ENCODE assay signal across 2 cellular contexts in the genomic region with DNA sequence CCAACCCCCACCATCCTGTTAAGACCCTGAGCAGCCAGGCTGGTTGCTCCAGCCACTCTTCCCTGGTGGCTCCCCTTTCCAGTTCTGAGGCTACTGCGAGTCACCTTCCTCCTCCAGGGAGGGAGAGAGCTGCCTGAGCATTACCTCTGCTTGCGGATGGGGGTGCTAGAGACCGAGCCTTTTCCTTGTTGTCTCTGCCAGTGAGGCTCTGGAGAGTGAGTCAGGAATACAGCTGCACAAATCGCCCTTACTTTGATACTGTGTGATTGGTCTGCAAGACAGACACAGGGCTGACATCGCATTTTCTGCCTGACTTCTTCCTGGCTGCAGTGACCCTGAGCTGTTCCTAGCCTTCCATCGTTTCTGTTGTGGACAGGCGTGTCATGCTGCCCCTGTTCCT.
TF ChIP-seq lines count a peak whose summit lies in the region.

No MANE protein-coding gene starts in this region.

TF ChIP-seq in A549, 52 proteins besides CTCF, POLR2A, EP300 and RAD21 (continued from another document):
- TF ChIP-seq HMGXB4 (CRISPR knock-in tag; IDR thresholded peaks at IDR 0.05; ENCODE audit: borderline replicate concordance) (no peak), USF2 (IDR thresholded peaks at IDR 0.05) (no peak), RCOR1 (IDR thresholded peaks at IDR 0.05; ENCODE audit: low read depth, low read length) (no peak), ZC3H11A (IDR thresholded peaks at IDR 0.05) (no peak), CBX8 (IDR thresholded peaks at IDR 0.05) (no peak), EHF (CRISPR knock-in tag; IDR thresholded peaks at IDR 0.05) (no peak), HDAC2 (IDR thresholded peaks at IDR 0.05) (no peak), FOSL2 (IDR thresholded peaks at IDR 0.05) (no peak), FOSL2 (CRISPR knock-in tag; IDR thresholded peaks at IDR 0.05) (peak; percentile 69), PBX3 (IDR thresholded peaks at IDR 0.05) (no peak), MAFK (IDR thresholded peaks at IDR 0.05; ENCODE audit: partially characterized antibody) (peak; percentile 94)
- TF ChIP-seq, protein P1, sequence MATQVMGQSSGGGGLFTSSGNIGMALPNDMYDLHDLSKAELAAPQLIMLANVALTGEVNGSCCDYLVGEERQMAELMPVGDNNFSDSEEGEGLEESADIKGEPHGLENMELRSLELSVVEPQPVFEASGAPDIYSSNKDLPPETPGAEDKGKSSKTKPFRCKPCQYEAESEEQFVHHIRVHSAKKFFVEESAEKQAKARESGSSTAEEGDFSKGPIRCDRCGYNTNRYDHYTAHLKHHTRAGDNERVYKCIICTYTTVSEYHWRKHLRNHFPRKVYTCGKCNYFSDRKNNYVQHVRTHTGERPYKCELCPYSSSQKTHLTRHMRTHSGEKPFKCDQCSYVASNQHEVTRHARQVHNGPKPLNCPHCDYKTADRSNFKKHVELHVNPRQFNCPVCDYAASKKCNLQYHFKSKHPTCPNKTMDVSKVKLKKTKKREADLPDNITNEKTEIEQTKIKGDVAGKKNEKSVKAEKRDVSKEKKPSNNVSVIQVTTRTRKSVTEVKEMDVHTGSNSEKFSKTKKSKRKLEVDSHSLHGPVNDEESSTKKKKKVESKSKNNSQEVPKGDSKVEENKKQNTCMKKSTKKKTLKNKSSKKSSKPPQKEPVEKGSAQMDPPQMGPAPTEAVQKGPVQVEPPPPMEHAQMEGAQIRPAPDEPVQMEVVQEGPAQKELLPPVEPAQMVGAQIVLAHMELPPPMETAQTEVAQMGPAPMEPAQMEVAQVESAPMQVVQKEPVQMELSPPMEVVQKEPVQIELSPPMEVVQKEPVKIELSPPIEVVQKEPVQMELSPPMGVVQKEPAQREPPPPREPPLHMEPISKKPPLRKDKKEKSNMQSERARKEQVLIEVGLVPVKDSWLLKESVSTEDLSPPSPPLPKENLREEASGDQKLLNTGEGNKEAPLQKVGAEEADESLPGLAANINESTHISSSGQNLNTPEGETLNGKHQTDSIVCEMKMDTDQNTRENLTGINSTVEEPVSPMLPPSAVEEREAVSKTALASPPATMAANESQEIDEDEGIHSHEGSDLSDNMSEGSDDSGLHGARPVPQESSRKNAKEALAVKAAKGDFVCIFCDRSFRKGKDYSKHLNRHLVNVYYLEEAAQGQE (IDR thresholded peaks at IDR 0.05), result no peak

TF ChIP-seq in IMR-90, 13 proteins besides CTCF, POLR2A, EP300 and RAD21 (continued from another document):
- TF ChIP-seq NFE2L2 (IDR thresholded peaks at IDR 0.05; ENCODE audit: low read depth, low read length) (peak; percentile 52; the same call in 1 of the 2 replicates), BHLHE40 (IDR thresholded peaks at IDR 0.05; ENCODE audit: low read depth, low read length) (no peak), FOS (IDR thresholded peaks at IDR 0.05; ENCODE audit: low read depth, low read length) (peak; percentile 59), RFX5 (IDR thresholded peaks at IDR 0.05; ENCODE audit: low read depth, low read length) (no peak), CEBPB (IDR thresholded peaks at IDR 0.05; ENCODE audit: low read depth, low read length) (no peak), MAFK (IDR thresholded peaks at IDR 0.05; ENCODE audit: low read depth, low read length) (peak; percentile 82), MAZ (IDR thresholded peaks at IDR 0.05; ENCODE audit: borderline replicate concordance, low read depth, low read length) (peak; percentile 66; the same call in 1 of the 2 replicates), MXI1 (IDR thresholded peaks at IDR 0.05; ENCODE audit: borderline replicate concordance, low read depth, low read length) (no peak), SMC3 (IDR thresholded peaks at IDR 0.05; ENCODE audit: low read depth, low read length) (peak; percentile 78), RCOR1 (IDR thresholded peaks at IDR 0.05; ENCODE audit: insufficient replicate concordance, low read length) (no peak)
